14 cellular contexts compared by ENCODE assay signal in the genomic region with DNA sequence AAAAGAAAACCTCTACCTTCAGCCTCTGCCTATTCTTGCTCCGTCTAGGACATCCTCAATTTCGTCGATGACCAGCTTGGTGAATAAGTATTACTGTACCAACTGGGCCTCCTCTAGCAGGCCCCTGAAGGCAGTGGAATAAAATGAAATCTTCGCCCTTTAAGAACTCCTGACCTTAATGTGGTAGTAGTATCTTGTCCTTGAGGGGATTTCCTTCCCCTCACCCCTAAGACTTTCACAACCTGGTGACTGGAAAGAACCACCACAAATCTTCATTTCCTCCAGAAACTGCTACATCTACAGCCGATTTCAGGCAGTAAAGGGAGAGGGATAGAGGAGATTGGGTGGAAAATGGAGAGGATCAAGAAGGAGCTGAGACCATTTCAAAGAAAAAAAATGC. TPM values are rescaled to one million over a fixed set of nuclear protein-coding genes. Genes with fewer than 3 reads are reported as not detected.
A peak's percentile ranks its signal among the peaks of the same experiment; 100 is the strongest.
DNase-seq lines count a peak whose midpoint lies in the region; ATAC-seq lines count a peak whose summit lies in the region.
"Had no signal": no experiment of that assay in that cellular context is flagged by ENCODE, and none has a peak within 500 bp of the region (broad histone marks: within the 10 kb centered on the region; RNA-seq: fewer than 3 reads in every experiment).

No MANE protein-coding gene starts in this region.

- H3K27ac ChIP-seq in SK-N-MC = peak overlapping the region; percentile 55; the same call in 1 of the 2 replicates
- peak overlapping the region; percentile 52 for H3K27ac ChIP-seq in effector memory CD4-positive, alpha-beta T cell (ENCODE audit: insufficient read depth, low read length, poor library complexity, severe bottlenecking)

- H3K27ac Mint-ChIP-seq in activated T-cell treated with anti-CD3 and anti-CD28 coated beads, Interleukin-2, amount 50 U/mL, for 24 hours = peak overlapping the region; percentile 86

- H3K9me3 Mint-ChIP-seq in activated T-cell treated with anti-CD3 and anti-CD28 coated beads, Interleukin-2, amount 50 U/mL, for 24 hours = no peaks in the 10 kb centered on the region
- H3K9me3 Mint-ChIP-seq in activated T-cell treated with anti-CD3 and anti-CD28 coated beads, Interleukin-2, amount 50 U/mL, for 4 hours = no peaks in the 10 kb centered on the region

- H3K4me1 ChIP-seq in effector memory CD4-positive, alpha-beta T cell (ENCODE audit: control insufficient read depth, insufficient read depth, low read length, poor library complexity, severe bottlenecking) = peaks cover 19% of the 10 kb centered on the region

- peak overlapping the region; percentile 17 for H3K4me3 Mint-ChIP-seq in activated T-cell treated with anti-CD3 and anti-CD28 coated beads, Interleukin-2, amount 50 U/mL, for 24 hours
- H3K4me3 Mint-ChIP-seq in activated T-cell treated with anti-CD3 and anti-CD28 coated beads, Interleukin-2, amount 50 U/mL, for 4 hours = no peak overlapping the region

- no peaks in the 10 kb centered on the region for H3K27me3 Mint-ChIP-seq in activated T-cell treated with anti-CD3 and anti-CD28 coated beads, Interleukin-2, amount 50 U/mL, for 24 hours
- H3K27me3 Mint-ChIP-seq in activated T-cell treated with anti-CD3 and anti-CD28 coated beads, Interleukin-2, amount 50 U/mL, for 4 hours (ENCODE audit: low read depth) = no peaks in the 10 kb centered on the region

- H3K9ac ChIP-seq in SK-N-MC (ENCODE audit: insufficient read length) = no peak overlapping the region

- H3K9me3 ChIP-seq in SK-N-MC (ENCODE audit: low read depth, low read length) = no peaks in the 10 kb centered on the region
- no peaks in the 10 kb centered on the region for H3K9me3 ChIP-seq in effector memory CD4-positive, alpha-beta T cell (ENCODE audit: control insufficient read depth, low read length)
- H3K9me3 ChIP-seq: upper lobe of right lung had no signal

- ATAC-seq in activated T-cell treated with anti-CD3 and anti-CD28 coated beads, Interleukin-2, amount 50 U/mL, for 4 hours = no peak
- ATAC-seq in stimulated activated naive CD8-positive, alpha-beta T cell treated with anti-CD3 and anti-CD28 coated beads, Interleukin-15, Interleukin-2, amounts not matched to agents 100 U/mL and 50 U/mL, for 24 hours = peak; percentile 50
- no peak for ATAC-seq in HG02588 (IDR thresholded peaks at IDR 0.05; ENCODE audit: unreplicated experiment)
- ATAC-seq: upper lobe of right lung had no signal

- H3K4me1 Mint-ChIP-seq in activated T-cell treated with anti-CD3 and anti-CD28 coated beads, Interleukin-2, amount 50 U/mL, for 24 hours (ENCODE audit: low read depth) = peaks cover 53% of the 10 kb centered on the region
- H3K4me1 Mint-ChIP-seq in activated T-cell treated with anti-CD3 and anti-CD28 coated beads, Interleukin-2, amount 50 U/mL, for 4 hours (ENCODE audit: low read depth) = peaks cover 46% of the 10 kb centered on the region

- no peak overlapping the region for H3K4me3 ChIP-seq in SK-N-MC
- no peak overlapping the region for H3K4me3 ChIP-seq in effector memory CD4-positive, alpha-beta T cell (ENCODE audit: insufficient read depth, low read depth, low read length, poor library complexity, severe bottlenecking)
- H3K4me3 ChIP-seq: upper lobe of right lung had no signal

- H3K36me3 Mint-ChIP-seq in activated T-cell treated with anti-CD3 and anti-CD28 coated beads, Interleukin-2, amount 50 U/mL, for 24 hours (ENCODE audit: low read depth) = peaks cover 90% of the 10 kb centered on the region
- H3K36me3 Mint-ChIP-seq in activated T-cell treated with anti-CD3 and anti-CD28 coated beads, Interleukin-2, amount 50 U/mL, for 4 hours (ENCODE audit: insufficient read depth) = peaks cover 37% of the 10 kb centered on the region

- H3K27me3 ChIP-seq in effector memory CD4-positive, alpha-beta T cell (replicated peaks; ENCODE audit: control insufficient read depth, insufficient read depth, low read length, poor library complexity, severe bottlenecking) = no peaks in the 10 kb centered on the region
- H3K27me3 ChIP-seq: upper lobe of right lung had no signal

- DNase-seq in activated T-cell treated with anti-CD3 and anti-CD28 coated beads, Interleukin-2, amount 50 U/mL, for 24 hours = no peak
- no peak for DNase-seq in activated T-cell treated with anti-CD3 and anti-CD28 coated beads, Interleukin-2, amount 50 U/mL, for 4 hours
- DNase-seq in SK-N-MC (ENCODE audit: low read depth, low spot score) = no peak
- DNase-seq in effector memory CD4-positive, alpha-beta T cell = no peak
- DNase-seq in stimulated activated naive CD8-positive, alpha-beta T cell treated with anti-CD3 and anti-CD28 coated beads, Interleukin-15, Interleukin-2, amounts not matched to agents 100 U/mL and 50 U/mL, for 24 hours = no peak
- DNase-seq in iPS-NIHi11 (ENCODE audit: low spot score) = no peak
- DNase-seq in GF-D8 (lab: John Stamatoyannopoulos, UW) = no peak
- DNase-seq: ACHN, NCI-H2171, occipital lobe, upper lobe of right lung had no signal

- peaks cover 50% of the 10 kb centered on the region for H3K36me3 ChIP-seq in SK-N-MC (ENCODE audit: insufficient read depth, low read length)
- peaks cover 33% of the 10 kb centered on the region for H3K36me3 ChIP-seq in effector memory CD4-positive, alpha-beta T cell (ENCODE audit: control insufficient read depth, insufficient read depth, low read length)

RNA-seq across cellular contexts. Expression of a gene that starts 1.6 kb away (rescaled TPM):
- total RNA-seq in activated T-cell treated with anti-CD3 and anti-CD28 coated beads, Interleukin-2, amount 50 U/mL, for 4 hours = 100 to 1,000 TPM; 131 to 178 (median 157) TPM

RNA-seq across cellular contexts. Expression of a gene that starts 50.1 kb away (rescaled TPM):
- not detected for total RNA-seq in activated T-cell treated with anti-CD3 and anti-CD28 coated beads, Interleukin-2, amount 50 U/mL, for 4 hours
- total RNA-seq: glomerular endothelial cell, M059J, occipital lobe had no signal

RNA-seq across cellular contexts. Expression of a gene that starts 50.1 kb away (rescaled TPM):
- 100 to 1,000 TPM; 299 to 328 (median 318) TPM for total RNA-seq in activated T-cell treated with anti-CD3 and anti-CD28 coated beads, Interleukin-2, amount 50 U/mL, for 4 hours

RNA-seq across cellular contexts. Expression of a gene that starts 54.5 kb away (rescaled TPM):
- total RNA-seq in activated T-cell treated with anti-CD3 and anti-CD28 coated beads, Interleukin-2, amount 50 U/mL, for 4 hours = 10 to 100 TPM; 73.1 to 74.9 (median 73.4) TPM
